ENCODE assay signal across 15 cellular contexts in the genomic region with DNA sequence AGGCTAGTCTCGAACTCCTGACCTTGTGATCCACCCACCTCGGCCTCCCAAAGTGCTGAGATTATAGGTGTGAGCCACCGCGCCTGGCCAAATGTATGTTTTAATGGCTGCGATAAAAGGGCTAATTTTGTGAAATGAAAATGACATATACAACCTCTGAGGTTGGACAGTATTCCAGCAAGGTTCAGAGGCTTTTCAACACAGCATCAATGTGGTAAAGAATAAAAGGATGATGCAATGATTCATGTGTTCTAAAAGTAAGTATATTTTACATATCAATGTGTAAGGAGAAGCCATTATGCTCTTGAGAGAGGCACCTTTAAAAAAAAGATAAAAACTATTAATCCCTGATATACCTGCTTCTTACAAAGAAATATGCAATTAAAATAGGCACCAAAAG. TPM values are rescaled to one million over a fixed set of nuclear protein-coding genes. Genes with fewer than 3 reads are reported as not detected.
DNase-seq lines count a peak whose midpoint lies in the region; ATAC-seq, FAIRE-seq and TF ChIP-seq lines count a peak whose summit lies in the region.
"Had no signal": no experiment of that assay in that cellular context is flagged by ENCODE, and none has a peak within 500 bp of the region (broad histone marks: within the 10 kb centered on the region; RNA-seq: fewer than 3 reads in every experiment).

No MANE protein-coding gene starts in this region.

- WGBS in HUES64 = 96% methylated on average over 5 of the region's 5 CpGs
- 91% methylated on average over 5 of the region's 5 CpGs for WGBS in K562 (ENCODE audit: insufficient coverage, low coverage, missing lambda C conversion rate)

- no peak for TF ChIP-seq RAD21 in K562 (CRISPR knock-in tag; conservative IDR thresholded peaks at IDR 0.05 in 1 of 2, IDR thresholded peaks at IDR 0.05 in 1 of 2)

- no peak for ATAC-seq in activated CD8-positive, alpha-beta memory T cell treated with anti-CD3 and anti-CD28 coated beads, Interleukin-2, amount 10 ng/mL, durations not matched to agents 7 days and 5 days
- no peak for ATAC-seq in K562
- ATAC-seq in esophagus mucosa = no peak

- peaks cover 74% of the 10 kb centered on the region for H3K36me3 ChIP-seq in HUES64 (ENCODE audit: insufficient read depth, low read length)
- H3K36me3 ChIP-seq in K562 (ENCODE audit: control insufficient read depth, insufficient read depth, low read length) = peaks cover 78% of the 10 kb centered on the region

- H3K27ac Mint-ChIP-seq in activated CD8-positive, alpha-beta memory T cell treated with anti-CD3 and anti-CD28 coated beads, Interleukin-2, amount 10 ng/mL, durations not matched to agents 7 days and 5 days = peak overlapping the region; percentile 32

- no peaks in the 10 kb centered on the region for H3K9me3 Mint-ChIP-seq in activated CD8-positive, alpha-beta memory T cell treated with anti-CD3 and anti-CD28 coated beads, Interleukin-2, amount 10 ng/mL, durations not matched to agents 7 days and 5 days (ENCODE audit: low read depth)
- H3K9me3 Mint-ChIP-seq: CD8-positive, alpha-beta memory T cell had no signal

- H3K36me3 Mint-ChIP-seq in activated CD8-positive, alpha-beta memory T cell treated with anti-CD3 and anti-CD28 coated beads, Interleukin-2, amount 10 ng/mL, durations not matched to agents 7 days and 5 days = peaks cover 37% of the 10 kb centered on the region

- peak overlapping the region; percentile 3; the same call in 1 of the 2 replicates for H3K27ac ChIP-seq in HUES64 (ENCODE audit: low read depth, low read length)
- H3K27ac ChIP-seq in K562 (ENCODE audit: extremely low read depth, low read depth, low read length) = no peak overlapping the region
- H3K27ac ChIP-seq: BLaER1 had no signal

- POLR2A ChIA-PET in K562 (lab: Yijun Ruan, JAX) = interaction anchor here (0.6 to 4.7 kb wide), 2 partner anchors 10 to 84 kb away, joined by 3 to 31 read pairs; no protein-coding TSS in a partner anchor

- no peaks in the 10 kb centered on the region for H3K27me3 ChIP-seq in HUES64 (ENCODE audit: insufficient read depth, low read length)
- H3K27me3 ChIP-seq in K562 (ENCODE audit: control insufficient read depth in 2 of 2, insufficient read depth in 2 of 2, low read length in 2 of 2) = no peaks in the 10 kb centered on the region
- H3K27me3 ChIP-seq: BLaER1 had no signal

- H3K4me2 ChIP-seq in K562 (ENCODE audit: insufficient read depth, low read length) = no peak overlapping the region
- H3K4me2 ChIP-seq: BLaER1 had no signal

- TF ChIP-seq EP300 in K562 (IDR thresholded peaks at IDR 0.05; ENCODE audit: low read length) = no peak

- in situ Hi-C loops in K562 (cut with MboI) = no loop called here

- H3K9me3 ChIP-seq in HUES64 (ENCODE audit: insufficient read depth, low read depth, low read length) (no peaks in the 10 kb centered on the region), K562 (replicated peaks; ENCODE audit: control insufficient read depth, insufficient read depth, low read depth, low read length) (no peaks in the 10 kb centered on the region)
- H3K9me3 ChIP-seq: BLaER1, Caco-2 had no signal

- no peaks in the 10 kb centered on the region for H3K27me3 Mint-ChIP-seq in activated CD8-positive, alpha-beta memory T cell treated with anti-CD3 and anti-CD28 coated beads, Interleukin-2, amount 10 ng/mL, durations not matched to agents 7 days and 5 days
- H3K27me3 Mint-ChIP-seq: CD8-positive, alpha-beta memory T cell had no signal

- no peak for TF ChIP-seq POLR2A in K562 (conservative IDR thresholded peaks at IDR 0.05)

- H3K9ac ChIP-seq in HUES64 (ENCODE audit: low read depth, low read length) = no peak overlapping the region
- H3K9ac ChIP-seq in K562 (ENCODE audit: insufficient read depth in 1 of 2, low read depth in 2 of 2, low read length in 2 of 2) = no peak overlapping the region
- H3K9ac ChIP-seq: BLaER1 had no signal

- DNase-seq in activated CD8-positive, alpha-beta memory T cell treated with anti-CD3 and anti-CD28 coated beads, Interleukin-2, amount 10 ng/mL, durations not matched to agents 7 days and 5 days = no peak
- no peak for DNase-seq in activated CD8-positive, alpha-beta memory T cell treated with anti-CD3 and anti-CD28 coated beads for 24 hours
- DNase-seq in K562 (ENCODE audit: extremely low read depth in 1 of 4, low spot score in 3 of 4) (no peak), NCI-H1436 (lab: John Stamatoyannopoulos, UW) (no peak), putamen (ENCODE audit: low spot score) (no peak)
- DNase-seq: 8988T; AML-193; Caco-2; CD8-positive, alpha-beta memory T cell; DND-41; GDM1 had no signal

- no peak for TF ChIP-seq CTCF in K562 (IDR thresholded peaks at IDR 0.05 in 2 of 3, conservative IDR thresholded peaks at IDR 0.05 in 1 of 3; ENCODE audit: insufficient read depth in 2 of 3, low read depth in 1 of 3, low read length in 3 of 3)

- H3K4me1 ChIP-seq in HUES64 (ENCODE audit: insufficient read depth, low read length) = peaks cover 49% of the 10 kb centered on the region
- peaks cover 8 to 9% of the 10 kb centered on the region in 2 experiments; a peak in 3 of 5 replicates for H3K4me1 ChIP-seq in K562 (replicated peaks in 1 of 2; ENCODE audit: control insufficient read depth in 2 of 2, insufficient read depth in 2 of 2, low read length in 2 of 2)

- H3K4me3 Mint-ChIP-seq in activated CD8-positive, alpha-beta memory T cell treated with anti-CD3 and anti-CD28 coated beads, Interleukin-2, amount 10 ng/mL, durations not matched to agents 7 days and 5 days = no peak overlapping the region
- H3K4me3 Mint-ChIP-seq: CD8-positive, alpha-beta memory T cell had no signal

- no peak overlapping the region for H2AFZ ChIP-seq in K562 (ENCODE audit: low read depth, low read length)

- intact Hi-C loops in K562 (cut with micrococcal nuclease) = no loop called here

- H3K79me2 ChIP-seq in K562 (ENCODE audit: control insufficient read depth, insufficient read depth, low read length) = peaks cover 94% of the 10 kb centered on the region

- no TSS peak for BruUV-seq in K562 (replicated peaks; lab: Mats Ljungman, UMichigan)

- no peaks in the 10 kb centered on the region for H3K9me1 ChIP-seq in K562 (ENCODE audit: control insufficient read depth, insufficient read depth, low read length)

- H4K20me1 ChIP-seq in K562 (replicated peaks; ENCODE audit: control insufficient read depth, insufficient read depth, low read length) = no peaks in the 10 kb centered on the region

- FAIRE-seq in K562 (lab: Jason Lieb, UNC) = no peak
- FAIRE-seq: GM12892 had no signal

- CTCF ChIA-PET in activated CD8-positive, alpha-beta memory T cell treated with anti-CD3 and anti-CD28 coated beads, Interleukin-2, amount 10 ng/mL, durations not matched to agents 7 days and 5 days (lab: Charles Lee) = no interaction called here
- CTCF ChIA-PET in K562 (lab: Yijun Ruan, JAX; ENCODE audit: low intra/inter-chr PET ratio) = no interaction called here

- H3K4me1 Mint-ChIP-seq in activated CD8-positive, alpha-beta memory T cell treated with anti-CD3 and anti-CD28 coated beads, Interleukin-2, amount 10 ng/mL, durations not matched to agents 7 days and 5 days = peaks cover 39% of the 10 kb centered on the region

- H3K4me3 ChIP-seq in HUES64 (ENCODE audit: low read length) (no peak overlapping the region), K562 (no peak overlapping the region)
- H3K4me3 ChIP-seq: BLaER1 had no signal

TF ChIP-seq in K562, 482 proteins besides CTCF, POLR2A, EP300 and RAD21 (continues in another document):
- TF ChIP-seq, protein P1, sequence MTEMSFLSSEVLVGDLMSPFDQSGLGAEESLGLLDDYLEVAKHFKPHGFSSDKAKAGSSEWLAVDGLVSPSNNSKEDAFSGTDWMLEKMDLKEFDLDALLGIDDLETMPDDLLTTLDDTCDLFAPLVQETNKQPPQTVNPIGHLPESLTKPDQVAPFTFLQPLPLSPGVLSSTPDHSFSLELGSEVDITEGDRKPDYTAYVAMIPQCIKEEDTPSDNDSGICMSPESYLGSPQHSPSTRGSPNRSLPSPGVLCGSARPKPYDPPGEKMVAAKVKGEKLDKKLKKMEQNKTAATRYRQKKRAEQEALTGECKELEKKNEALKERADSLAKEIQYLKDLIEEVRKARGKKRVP (CRISPR knock-in tag; IDR thresholded peaks at IDR 0.05) = peak; percentile 50; the same call in 1 of the 2 replicates
- TF ChIP-seq, protein P2, sequence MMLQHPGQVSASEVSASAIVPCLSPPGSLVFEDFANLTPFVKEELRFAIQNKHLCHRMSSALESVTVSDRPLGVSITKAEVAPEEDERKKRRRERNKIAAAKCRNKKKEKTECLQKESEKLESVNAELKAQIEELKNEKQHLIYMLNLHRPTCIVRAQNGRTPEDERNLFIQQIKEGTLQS (IDR thresholded peaks at IDR 0.05) = peak; percentile 83
- TF ChIP-seq, protein P2 (CRISPR knock-in tag; conservative IDR thresholded peaks at IDR 0.05) = no peak
- TF ChIP-seq U2AF2 (optimal IDR thresholded peaks at IDR 0.05; ENCODE audit: low read depth, low read length) (no peak), CEBPB (tag; IDR thresholded peaks at IDR 0.05) (peak; percentile 58; the same call in 1 of the 2 replicates)

RNA-seq across cellular contexts. Expression of a gene that starts 6.7 kb away (rescaled TPM):
- total RNA-seq in activated CD8-positive, alpha-beta memory T cell treated with anti-CD3 and anti-CD28 coated beads, Interleukin-2, amount 10 ng/mL, durations not matched to agents 7 days and 5 days = 100 to 1,000 TPM; 128 to 132 TPM
- 106 TPM for polyA plus RNA-seq in HUES64 (2013, experiment 1 of 2)
- 106 TPM for polyA plus RNA-seq in HUES64 (2013, experiment 2 of 2)
- total RNA-seq in K562 (2011; cell fraction: chromatin; rRNA removed; ENCODE audit: low replicate concordance) = 135 and 417 TPM in 2 replicates
- total RNA-seq in K562 (2011; cell fraction: nucleolus; rRNA removed) = 73.4 and 74.5 TPM in 2 replicates
- total RNA-seq in K562 (2011; cell fraction: nucleoplasm; rRNA removed) = 136 and 183 TPM in 2 replicates
- total RNA-seq in K562 (2014; rRNA removed) (113 and 118 TPM in 2 replicates), K562 (2014; rRNA removed; fragmentation: Illumina TruSeq; extraction: Trizol) (136 TPM in 2 replicates), K562 (2015; rRNA removed; fragmentation: Illumina TruSeq; extraction: Trizol) (154 and 163 TPM in 2 replicates), K562 (2021) (72.1 and 76.5 TPM in 2 replicates), esophagus mucosa (53.4 TPM)
- polyA plus RNA-seq in K562 (2011; rRNA removed) (38.6 and 39.5 TPM in 2 replicates), K562 (2014; fragmentation: Illumina TruSeq; extraction: Trizol) (107 and 132 TPM in 2 replicates), K562 (2014; fragmentation: Nextera tagmentation; extraction: Ambion mirVana) (10 to 100 TPM; 61.4 to 69.7 TPM), K562 (2014; rRNA removed) (99.3 and 102 TPM in 2 replicates)
- 11.6 and 18.9 TPM in 2 replicates for polyA plus RNA-seq in K562 (2011; cell fraction: cytosol; rRNA removed)
- 114 and 120 TPM in 2 replicates for polyA plus RNA-seq in K562 (2011; cell fraction: nucleus; rRNA removed)
- polyA plus RNA-seq in K562 (2012) = 88.1 and 95.6 TPM in 2 replicates
- polyA minus RNA-seq in K562 (2011; rRNA and poly(A)+ RNA removed) = 72.6 and 90.1 TPM in 2 replicates
- 28.4 and 34.2 TPM in 2 replicates for polyA minus RNA-seq in K562 (2011; cell fraction: cytosol; rRNA and poly(A)+ RNA removed)
- 94.8 and 155 TPM in 2 replicates for polyA minus RNA-seq in K562 (2011; cell fraction: nucleus; rRNA and poly(A)+ RNA removed)
